19 cellular contexts compared by ENCODE assay signal in genomic region chr7:88358534-88358838, GRCh38. TPM values are rescaled to one million over a fixed set of nuclear protein-coding genes. Genes with fewer than 3 reads are reported as not detected.
A peak's percentile ranks its signal among the peaks of the same experiment; 100 is the strongest.
DNase-seq lines count a peak whose midpoint lies in the region; ATAC-seq, FAIRE-seq and TF ChIP-seq lines count a peak whose summit lies in the region.
"Had no signal": no experiment of that assay in that cellular context is flagged by ENCODE, and none has a peak within 500 bp of the region (broad histone marks: within the 10 kb centered on the region; RNA-seq: fewer than 3 reads in every experiment).

No MANE protein-coding gene starts in this region.

- no peak overlapping the region for H3K4me3 ChIP-seq in kidney (ENCODE audit: low read length in 2 of 2)

- H3K36me3 ChIP-seq in kidney (ENCODE audit: control insufficient read depth in 1 of 2, insufficient read depth in 2 of 2, low read length in 2 of 2) = no peaks in the 10 kb centered on the region

- peak; percentile 18 for TF ChIP-seq CTCF in CD14-positive monocyte (IDR thresholded peaks at IDR 0.05)
- no peak for TF ChIP-seq CTCF in kidney (IDR thresholded peaks at IDR 0.05; ENCODE audit: borderline replicate concordance, extremely low read depth, insufficient read depth)

- H3K36me3 Mint-ChIP-seq in CD14-positive monocyte = no peaks in the 10 kb centered on the region
- H3K36me3 Mint-ChIP-seq in activated naive CD8-positive, alpha-beta T cell treated with anti-CD3 and anti-CD28 coated beads for 36 hours = no peaks in the 10 kb centered on the region
- H3K36me3 Mint-ChIP-seq: CD4-positive, alpha-beta memory T cell had no signal

- ATAC-seq in GM19395 (IDR thresholded peaks at IDR 0.05; ENCODE audit: unreplicated experiment) = peak; percentile 6

- H3K27me3 Mint-ChIP-seq in CD14-positive monocyte (ENCODE audit: low read depth in 3 of 3) = no peaks in the 10 kb centered on the region
- peaks cover 23% of the 10 kb centered on the region for H3K27me3 Mint-ChIP-seq in activated naive CD8-positive, alpha-beta T cell treated with anti-CD3 and anti-CD28 coated beads for 36 hours
- H3K27me3 Mint-ChIP-seq: B cell had no signal

- DNase-seq in CD14-positive monocyte (ENCODE audit: low spot score) = no peak
- no peak for DNase-seq in RCC 7860 (ENCODE audit: low spot score)
- no peak for DNase-seq in kidney
- no peak for DNase-seq in SKM-1 (lab: John Stamatoyannopoulos, UW; ENCODE audit: unreplicated experiment)
- no peak for DNase-seq in activated naive CD8-positive, alpha-beta T cell treated with anti-CD3 and anti-CD28 coated beads for 36 hours
- DNase-seq in superior temporal gyrus (ENCODE audit: extremely low spot score) = no peak
- DNase-seq: DMS79 treated with DMSO at 0.1 percent for 48 hours, HFFc6, IMR-90, NCI-H1105 treated with DMSO at 0.1 percent for 48 hours, NCI-H187, NCI-H748 treated with DMSO at 0.1 percent for 48 hours had no signal

- no peaks in the 10 kb centered on the region for H3K9me3 Mint-ChIP-seq in CD14-positive monocyte
- H3K9me3 Mint-ChIP-seq in activated naive CD8-positive, alpha-beta T cell treated with anti-CD3 and anti-CD28 coated beads for 36 hours = no peaks in the 10 kb centered on the region
- H3K9me3 Mint-ChIP-seq: CD4-positive, alpha-beta memory T cell; HFFc6 had no signal

- no peaks in the 10 kb centered on the region for H3K9me3 ChIP-seq in kidney (ENCODE audit: control insufficient read depth in 1 of 2, low read length in 2 of 2)

- H3K4me1 Mint-ChIP-seq in CD14-positive monocyte = peaks cover 42% of the 10 kb centered on the region
- no peaks in the 10 kb centered on the region for H3K4me1 Mint-ChIP-seq in activated naive CD8-positive, alpha-beta T cell treated with anti-CD3 and anti-CD28 coated beads for 36 hours
- H3K4me1 Mint-ChIP-seq: B cell had no signal

- no peak overlapping the region for H3K27ac ChIP-seq in kidney (ENCODE audit: low read depth in 2 of 2, low read length in 2 of 2)

- FAIRE-seq in RCC 7860 (lab: Jason Lieb, UNC) (peak; percentile 74), kidney (lab: Jason Lieb, UNC) (peak; percentile 72)
- FAIRE-seq: H54 had no signal

- H3K4me3 Mint-ChIP-seq in CD14-positive monocyte = no peak overlapping the region
- no peak overlapping the region for H3K4me3 Mint-ChIP-seq in activated naive CD8-positive, alpha-beta T cell treated with anti-CD3 and anti-CD28 coated beads for 36 hours
- H3K4me3 Mint-ChIP-seq: B cell; CD4-positive, alpha-beta memory T cell; HFFc6 had no signal

- H3K4me1 ChIP-seq in kidney (ENCODE audit: control insufficient read depth in 1 of 2, insufficient read depth in 1 of 2, low read depth in 1 of 2, low read length in 2 of 2) = no peaks in the 10 kb centered on the region

- intact Hi-C loops in CD14-positive monocyte (cut with micrococcal nuclease) = loop anchor here in 1 of 2 donors (5.0 kb wide), 1 partner anchor 116 kb away; no protein-coding TSS in a partner anchor
- intact Hi-C loops in kidney (cut with DNase I) = loop anchor here (10.0 kb wide), 1 partner anchor 114 kb away; no protein-coding TSS in a partner anchor

- H3K9ac ChIP-seq in kidney (ENCODE audit: low read length in 2 of 2) = no peak overlapping the region

- no peak overlapping the region for H3K27ac Mint-ChIP-seq in CD14-positive monocyte
- H3K27ac Mint-ChIP-seq in activated naive CD8-positive, alpha-beta T cell treated with anti-CD3 and anti-CD28 coated beads for 36 hours = no peak overlapping the region
- H3K27ac Mint-ChIP-seq: B cell; CD4-positive, alpha-beta memory T cell; HFFc6 had no signal

RNA-seq across cellular contexts. Expression of gene STEAP4, which starts 51.8 kb away (rescaled TPM):
- polyA plus RNA-seq in CD14-positive monocyte (10 to 100 TPM; 26.2 to 40.0 TPM), kidney (ENCODE audit: insufficient read depth, low read depth, low replicate concordance) (3.4 TPM)
- total RNA-seq in kidney = 80.2 TPM
- not detected for total RNA-seq in activated naive CD8-positive, alpha-beta T cell treated with anti-CD3 and anti-CD28 coated beads for 36 hours
- total RNA-seq: B cell; CD4-positive, alpha-beta memory T cell; G401; HFFc6; HT1080; IMR-90 had no signal
- polyA plus RNA-seq: AG04450; CD4-positive, alpha-beta memory T cell; IMR-90 had no signal

Comparison
In these comparisons a context has a peak if more than half of its experiments do, and no peak if none do; other contexts are left out.
1. RNA of gene STEAP4, which starts 51.8 kb away (total RNA-seq): 80.2 TPM in kidney (single experiment); not detected in activated naive CD8-positive, alpha-beta T cell treated with anti-CD3 and anti-CD28 coated beads for 36 hours; every median in the first group is over 10 times any median in the second.